2 cellular contexts compared by ENCODE assay signal in the genomic region with DNA sequence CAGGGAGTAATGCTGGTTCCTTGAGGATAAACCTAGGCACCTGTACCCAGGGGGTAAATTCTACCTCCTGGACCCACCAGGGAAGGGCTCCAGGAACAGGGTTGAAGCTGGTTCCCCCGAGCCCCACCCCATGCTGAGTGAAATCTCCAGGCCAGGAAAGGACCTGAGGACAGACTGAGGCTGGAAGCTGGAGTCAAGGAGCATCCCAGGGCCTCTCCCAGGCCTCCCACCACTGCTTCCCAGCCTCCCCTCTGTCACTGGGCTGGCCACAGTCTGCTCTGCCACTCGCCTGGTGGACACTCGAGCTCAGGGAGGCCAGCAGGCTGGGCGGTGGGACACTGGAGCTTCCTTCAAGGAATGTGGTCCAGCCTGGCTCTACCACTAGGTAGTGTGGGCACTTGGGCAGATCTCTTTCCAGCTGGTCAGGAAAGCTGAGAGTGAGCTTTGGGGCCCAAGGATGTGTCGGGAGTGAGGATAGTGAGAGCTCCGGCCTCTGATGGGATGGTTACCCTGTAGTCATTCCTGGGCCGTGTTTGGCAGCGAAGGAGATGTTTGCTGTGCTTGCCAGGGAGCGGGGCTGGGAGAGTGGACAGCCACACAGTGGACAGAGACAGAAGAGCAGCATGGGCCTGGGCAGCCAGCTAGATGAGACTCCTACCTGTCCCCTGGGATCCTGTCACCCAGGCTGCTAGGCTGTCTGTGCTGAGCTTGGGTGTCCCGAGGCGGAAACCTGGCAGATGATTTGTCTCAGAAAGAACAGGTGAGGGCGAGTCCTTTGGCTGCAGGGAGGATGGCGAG.
TF ChIP-seq lines count a peak whose summit lies in the region.

No MANE protein-coding gene starts in this region.

TF ChIP-seq in GM23338, 12 proteins besides CTCF, POLR2A, EP300 and RAD21 (continued from another document):
- TF ChIP-seq, protein P1, sequence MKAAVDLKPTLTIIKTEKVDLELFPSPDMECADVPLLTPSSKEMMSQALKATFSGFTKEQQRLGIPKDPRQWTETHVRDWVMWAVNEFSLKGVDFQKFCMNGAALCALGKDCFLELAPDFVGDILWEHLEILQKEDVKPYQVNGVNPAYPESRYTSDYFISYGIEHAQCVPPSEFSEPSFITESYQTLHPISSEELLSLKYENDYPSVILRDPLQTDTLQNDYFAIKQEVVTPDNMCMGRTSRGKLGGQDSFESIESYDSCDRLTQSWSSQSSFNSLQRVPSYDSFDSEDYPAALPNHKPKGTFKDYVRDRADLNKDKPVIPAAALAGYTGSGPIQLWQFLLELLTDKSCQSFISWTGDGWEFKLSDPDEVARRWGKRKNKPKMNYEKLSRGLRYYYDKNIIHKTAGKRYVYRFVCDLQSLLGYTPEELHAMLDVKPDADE (IDR thresholded peaks at IDR 0.05): no peak
- TF ChIP-seq ZNF114 (CRISPR knock-in tag; IDR thresholded peaks at IDR 0.05) (no peak), STAT1 (IDR thresholded peaks at IDR 0.05; ENCODE audit: unreplicated experiment) (no peak)

TF ChIP-seq in SK-N-SH, 30 proteins besides CTCF, POLR2A, EP300 and RAD21 (continued from another document):
- TF ChIP-seq, protein P2, sequence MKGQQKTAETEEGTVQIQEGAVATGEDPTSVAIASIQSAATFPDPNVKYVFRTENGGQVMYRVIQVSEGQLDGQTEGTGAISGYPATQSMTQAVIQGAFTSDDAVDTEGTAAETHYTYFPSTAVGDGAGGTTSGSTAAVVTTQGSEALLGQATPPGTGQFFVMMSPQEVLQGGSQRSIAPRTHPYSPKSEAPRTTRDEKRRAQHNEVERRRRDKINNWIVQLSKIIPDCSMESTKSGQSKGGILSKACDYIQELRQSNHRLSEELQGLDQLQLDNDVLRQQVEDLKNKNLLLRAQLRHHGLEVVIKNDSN (IDR thresholded peaks at IDR 0.05; ENCODE audit: borderline replicate concordance, low read depth): no peak
- TF ChIP-seq, protein P3, sequence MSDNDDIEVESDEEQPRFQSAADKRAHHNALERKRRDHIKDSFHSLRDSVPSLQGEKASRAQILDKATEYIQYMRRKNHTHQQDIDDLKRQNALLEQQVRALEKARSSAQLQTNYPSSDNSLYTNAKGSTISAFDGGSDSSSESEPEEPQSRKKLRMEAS (IDR thresholded peaks at IDR 0.05; ENCODE audit: low read depth): no peak
- no peak for TF ChIP-seq TCF12 (IDR thresholded peaks at IDR 0.05)
